Comparison of ENCODE assay signal across 15 cellular contexts in the genomic region with DNA sequence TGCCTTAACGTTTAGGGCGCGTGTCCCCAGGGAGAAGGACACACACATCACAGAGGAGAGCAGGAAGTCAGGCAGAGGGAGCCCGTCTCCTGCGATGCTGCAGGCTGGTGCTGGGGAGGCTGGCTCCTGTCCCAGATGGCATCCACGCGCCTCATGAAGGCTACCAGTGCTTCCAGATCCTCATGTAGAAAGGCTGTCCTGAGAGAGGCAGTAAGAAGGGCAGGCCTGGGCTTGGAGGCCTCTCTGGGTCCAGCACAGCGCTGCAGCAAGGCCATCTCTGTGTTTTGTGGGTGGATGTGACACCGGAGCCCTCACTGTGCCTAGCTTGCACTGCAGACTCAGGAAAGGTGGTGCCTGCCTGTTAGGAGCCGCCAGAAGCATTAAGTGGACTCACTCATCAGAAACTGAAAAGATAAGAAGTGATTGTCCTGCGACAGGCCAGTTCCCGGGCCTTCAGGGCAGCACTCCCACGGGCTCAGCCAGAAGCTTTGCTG.
DNase-seq lines count a peak whose midpoint lies in the region; ATAC-seq and TF ChIP-seq lines count a peak whose summit lies in the region.
"Had no signal": no experiment of that assay in that cellular context is flagged by ENCODE, and none has a peak within 500 bp of the region (broad histone marks: within the 10 kb centered on the region; RNA-seq: fewer than 3 reads in every experiment).

No MANE protein-coding gene starts in this region.

- H2BK15ac ChIP-seq in IMR-90 (ENCODE audit: low read depth, low read length) = no peak overlapping the region
- no peak overlapping the region for H2BK15ac ChIP-seq in neuronal stem cell (ENCODE audit: low read length)

- H3K4ac ChIP-seq in IMR-90 (ENCODE audit: low read depth, low read length) (no peak overlapping the region), neuronal stem cell (ENCODE audit: low read length) (no peak overlapping the region)

- H2AK9ac ChIP-seq in IMR-90 (replicated peaks; ENCODE audit: low read depth, low read length, poor library complexity) = peak overlapping the region; percentile 23

- H2BK5ac ChIP-seq in IMR-90 (ENCODE audit: low read depth, low read length, poor library complexity, severe bottlenecking) = no peak overlapping the region
- H2BK5ac ChIP-seq in neuronal stem cell (ENCODE audit: low read length) = no peak overlapping the region

- no peak overlapping the region for H3K56ac ChIP-seq in IMR-90 (ENCODE audit: extremely low read depth, insufficient read depth, low read length)

- no peak overlapping the region for H3K18ac ChIP-seq in IMR-90 (ENCODE audit: low read depth, low read length)
- H3K18ac ChIP-seq in neuronal stem cell (ENCODE audit: low read length) = peak overlapping the region; percentile 54

- POLR2A ChIA-PET in IMR-90 (lab: Charles Lee; ENCODE audit: unreplicated experiment) = no interaction called here

- TF ChIP-seq RAD21 in IMR-90 (IDR thresholded peaks at IDR 0.05; ENCODE audit: low read length) = no peak

- H3K4me1 ChIP-seq in BE2C (no peaks in the 10 kb centered on the region), IMR-90 (ENCODE audit: control insufficient read depth, insufficient read depth, low read length) (no peaks in the 10 kb centered on the region), neuronal stem cell (ENCODE audit: control insufficient read depth in 2 of 2, insufficient read depth in 1 of 2, low read depth in 1 of 2, low read length in 2 of 2) (peaks cover 7 to 9% of the 10 kb centered on the region in 2 donors)
- H3K4me1 ChIP-seq: psoas muscle had no signal

- no peaks in the 10 kb centered on the region for H3K9me3 ChIP-seq in BE2C
- peaks cover 6% of the 10 kb centered on the region; the same call in 1 of the 2 replicates for H3K9me3 ChIP-seq in IMR-90 (ENCODE audit: control insufficient read depth, insufficient read depth, low read length)
- H3K9me3 ChIP-seq in neuronal stem cell (replicated peaks in 1 of 2; ENCODE audit: control insufficient read depth in 2 of 2, insufficient read depth in 1 of 2, low read depth in 1 of 2, low read length in 2 of 2) = peaks cover 0 to 2% of the 10 kb centered on the region in 2 donors
- H3K9me3 ChIP-seq: body of pancreas, psoas muscle had no signal

- H3K9ac ChIP-seq in IMR-90 (ENCODE audit: low read depth, low read length) (no peak overlapping the region), neuronal stem cell (ENCODE audit: low read depth, low read length, poor library complexity) (no peak overlapping the region)

- CTCF ChIA-PET in IMR-90 (lab: Yijun Ruan, JAX) = no interaction called here

- peaks cover 5% of the 10 kb centered on the region; the same call in 1 of the 2 replicates for H3K27me3 ChIP-seq in BE2C
- H3K27me3 ChIP-seq in IMR-90 (ENCODE audit: control insufficient read depth, insufficient read depth, low read length) = peaks cover 2% of the 10 kb centered on the region
- peaks cover 0 to 2% (median 0%) of the 10 kb centered on the region in 45 donors for H3K27me3 ChIP-seq in dorsolateral prefrontal cortex
- peaks cover 0 to 54% (median 6%) of the 10 kb centered on the region in 3 experiments for H3K27me3 ChIP-seq in neuronal stem cell (ENCODE audit: control insufficient read depth in 3 of 3, insufficient read depth in 3 of 3, low read depth in 1 of 3, low read length in 3 of 3)
- H3K27me3 ChIP-seq: body of pancreas had no signal

- H3K4me3 ChIP-seq in BE2C (ENCODE audit: low read depth, low read length) (no peak overlapping the region), IMR-90 (ENCODE audit: insufficient read depth, low read depth, low read length) (no peak overlapping the region), dorsolateral prefrontal cortex (peak overlapping the region in 6 of 59 donors; percentile 4 to 24 (median 10)), neuronal stem cell (ENCODE audit: low read length in 2 of 2) (no peak overlapping the region)
- H3K4me3 ChIP-seq: body of pancreas, psoas muscle had no signal

- no peaks in the 10 kb centered on the region for H3K9me1 ChIP-seq in IMR-90 (ENCODE audit: insufficient read depth, low read length)

- no peak overlapping the region for H3K23ac ChIP-seq in IMR-90 (ENCODE audit: low read depth, low read length)
- peak overlapping the region; percentile 12 for H3K23ac ChIP-seq in neuronal stem cell (ENCODE audit: low read depth, low read length, poor library complexity)

- no peak overlapping the region for H3K14ac ChIP-seq in IMR-90 (replicated peaks; ENCODE audit: low read depth, low read length)
- H3K14ac ChIP-seq in neuronal stem cell (ENCODE audit: low read length) = peak overlapping the region; percentile 75

- H3K4me2 ChIP-seq in IMR-90 (ENCODE audit: low read depth, low read length) = no peak overlapping the region
- no peak overlapping the region for H3K4me2 ChIP-seq in neuronal stem cell (ENCODE audit: insufficient read depth, low read length, poor library complexity, severe bottlenecking)

- no peak for ATAC-seq in IMR-90 (ENCODE audit: low read depth)
- ATAC-seq in HG03095 (IDR thresholded peaks at IDR 0.05; ENCODE audit: unreplicated experiment) = no peak
- ATAC-seq in HG03039 (IDR thresholded peaks at IDR 0.05; ENCODE audit: unreplicated experiment) = no peak
- ATAC-seq: body of pancreas had no signal

- no peak overlapping the region for H4K5ac ChIP-seq in IMR-90 (ENCODE audit: low read depth, low read length)

- in situ Hi-C loops in IMR-90 (cut with MboI; ENCODE audit: low sequenced_read_pairs) = no loop called here

- H3K36me3 ChIP-seq in BE2C (no peaks in the 10 kb centered on the region), IMR-90 (ENCODE audit: control insufficient read depth, insufficient read depth, low read length) (no peaks in the 10 kb centered on the region), neuronal stem cell (replicated peaks in 1 of 2; ENCODE audit: control insufficient read depth in 2 of 2, insufficient read depth in 2 of 2, low read length in 2 of 2) (peaks cover 0 to 3% of the 10 kb centered on the region in 2 donors)

- DNase-seq in BE2C (peak; percentile 46), IMR-90 (no peak), dorsolateral prefrontal cortex (peak; percentile 49 to 89 (median 87)), neuronal stem cell (ENCODE audit: low spot score) (no peak), iPS-NIHi11 (ENCODE audit: low spot score) (no peak)
- DNase-seq in activated CD4-positive, alpha-beta T cell treated with anti-CD3 and anti-CD28 coated beads for 4 hours = no peak
- DNase-seq: activated CD8-positive, alpha-beta memory T cell treated with anti-CD3 and anti-CD28 coated beads, Interleukin-2, amount 50 U/mL, for 4 hours; activated naive CD4-positive, alpha-beta T cell; body of pancreas; GOT3; left cardiac atrium; NCI-H1930; psoas muscle had no signal

- H4K91ac ChIP-seq in IMR-90 (ENCODE audit: insufficient read depth, low read depth, low read length) (no peak overlapping the region), neuronal stem cell (ENCODE audit: low read depth, low read length, poor library complexity) (no peak overlapping the region)

- H4K8ac ChIP-seq in IMR-90 (ENCODE audit: low read depth in 2 of 2, low read length in 2 of 2) (no peak overlapping the region), neuronal stem cell (ENCODE audit: low read depth, low read length) (no peak overlapping the region)

- H3K79me1 ChIP-seq in IMR-90 (ENCODE audit: low read depth in 1 of 2, low read length in 2 of 2) (no peaks in the 10 kb centered on the region), neuronal stem cell (ENCODE audit: low read depth, low read length) (peaks cover 2% of the 10 kb centered on the region)

- no peak overlapping the region for H3K27ac ChIP-seq in IMR-90 (ENCODE audit: insufficient read depth, low read length)
- peak overlapping the region in 41 of 59 donors; percentile 1 to 81 (median 54) for H3K27ac ChIP-seq in dorsolateral prefrontal cortex
- H3K27ac ChIP-seq in neuronal stem cell (replicated peaks; ENCODE audit: low read length) = no peak overlapping the region
- H3K27ac ChIP-seq: body of pancreas, psoas muscle had no signal

- no peaks in the 10 kb centered on the region for H4K20me1 ChIP-seq in IMR-90 (ENCODE audit: insufficient read depth, low read length)

- no peak overlapping the region for H2BK20ac ChIP-seq in IMR-90 (ENCODE audit: low read depth, low read length)

- TF ChIP-seq CTCF in BE2C (IDR thresholded peaks at IDR 0.05; ENCODE audit: low read depth, low read length) = no peak
- no peak for TF ChIP-seq CTCF in IMR-90 (conservative IDR thresholded peaks at IDR 0.05; ENCODE audit: low read depth, low read length)
- TF ChIP-seq CTCF in dorsolateral prefrontal cortex (IDR thresholded peaks at IDR 0.05 in 54 of 56, conservative IDR thresholded peaks at IDR 0.05 in 2 of 56; ENCODE audit: low read depth in 1 of 56, partially characterized antibody in 56 of 56) = peak in 54 of 56 donors; percentile 29 to 79 (median 56)

- peak overlapping the region; percentile 65 for H2AFZ ChIP-seq in IMR-90 (replicated peaks; ENCODE audit: low read length, poor library complexity)
- H2AFZ ChIP-seq in neuronal stem cell (ENCODE audit: low read length) = peak overlapping the region; percentile 38

- no peak for TF ChIP-seq POLR2A in IMR-90 (IDR thresholded peaks at IDR 0.05; ENCODE audit: low read depth, low read length)

- H2BK120ac ChIP-seq in IMR-90 (ENCODE audit: low read depth, low read length) = no peak overlapping the region
- H2BK120ac ChIP-seq in neuronal stem cell (ENCODE audit: low read depth, low read length) = no peak overlapping the region

- H2AK5ac ChIP-seq in IMR-90 (ENCODE audit: low read depth, low read length) (no peak overlapping the region), neuronal stem cell (ENCODE audit: low read depth, low read length) (no peak overlapping the region)

- 60% methylated on average over 4 of the region's 13 CpGs; no CpG with 5 or more reads in 1 of the 2 experiments for WGBS in IMR-90 (ENCODE audit: extremely low coverage in 2 of 2, insufficient read length in 1 of 2), 2 experiments
- no CpG with 5 or more reads among the region's 13 CpGs for WGBS in neuronal stem cell (ENCODE audit: extremely low coverage in 2 of 2, insufficient read length in 2 of 2, insufficient replicate concordance in 1 of 2), 2 donors

- dilution Hi-C loops in IMR-90 (cut with HindIII; ENCODE audit: low sequenced_read_pairs, unreplicated experiment) = no loop called here

- intact Hi-C loops in IMR-90 (cut with micrococcal nuclease) = no loop called here
- intact Hi-C loops in dorsolateral prefrontal cortex (cut with DNase I) = loop anchor here (2.0 to 10.0 kb wide), 6 partner anchors 62 to 236 kb away; partner anchors contain the start of genes FAM168B (in 2 of the 2) and PLEKHB2 (in 1 of the 2)

- no peak overlapping the region for H2BK12ac ChIP-seq in neuronal stem cell (ENCODE audit: low read length)

- BruUV-seq in IMR-90 (replicated peaks; lab: Mats Ljungman, UMichigan) = no TSS peak

Comparison
In these comparisons a context has a peak if more than half of its experiments do, and no peak if none do; other contexts are left out.
1. DNase-seq: peak in BE2C (single experiment) and dorsolateral prefrontal cortex (10 of 10); none in IMR-90 (single experiment), neuronal stem cell (single experiment), iPS-NIHi11 (single experiment) and activated CD4-positive, alpha-beta T cell treated with anti-CD3 and anti-CD28 coated beads for 4 hours (0 of 2).
2. CTCF ChIP-seq: peak in dorsolateral prefrontal cortex (54 of 56); none in BE2C (single experiment) and IMR-90 (single experiment).
3. H3K27ac ChIP-seq: peak in dorsolateral prefrontal cortex (41 of 59); none in IMR-90 (single experiment) and neuronal stem cell (single experiment).